8 cellular contexts compared by ENCODE assay signal in the genomic region with DNA sequence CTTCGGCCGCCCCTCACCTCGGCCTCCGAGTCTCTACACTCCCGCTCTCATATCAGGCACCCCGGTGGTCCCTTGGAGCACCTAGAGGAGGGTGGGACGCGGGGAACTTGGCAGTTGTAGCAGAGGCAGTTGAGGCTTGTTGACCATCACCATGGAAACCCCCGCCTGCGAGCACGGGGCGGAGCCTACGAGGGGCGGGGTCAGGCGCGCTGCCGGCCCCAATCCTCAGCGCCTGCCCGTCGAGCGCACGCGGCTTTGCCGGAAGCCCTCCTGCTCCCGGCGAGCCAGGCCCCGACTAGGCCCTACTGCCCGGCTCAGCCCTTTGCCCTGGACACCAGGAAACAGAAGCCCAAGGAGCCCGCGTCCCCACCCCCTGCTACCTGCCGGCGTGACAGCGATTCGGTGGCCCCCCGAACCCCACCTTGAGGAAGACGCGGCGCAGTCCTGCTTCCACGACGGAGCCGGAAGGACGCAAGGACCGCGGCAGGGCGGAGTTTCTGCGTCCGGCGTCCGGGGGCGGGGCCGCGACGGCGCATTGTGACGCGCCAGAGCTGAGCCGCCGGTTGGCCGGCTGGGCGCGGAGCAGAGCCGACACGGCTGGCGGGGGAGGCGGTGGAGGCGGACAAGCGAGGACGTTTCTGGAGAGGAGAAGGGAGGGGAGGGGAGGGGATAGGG. TPM values are rescaled to one million over a fixed set of nuclear protein-coding genes. Genes with fewer than 3 reads are reported as not detected.
A peak's percentile ranks its signal among the peaks of the same experiment; 100 is the strongest.
DNase-seq lines count a peak whose midpoint lies in the region; ATAC-seq and TF ChIP-seq lines count a peak whose summit lies in the region.

A gene with protein sequence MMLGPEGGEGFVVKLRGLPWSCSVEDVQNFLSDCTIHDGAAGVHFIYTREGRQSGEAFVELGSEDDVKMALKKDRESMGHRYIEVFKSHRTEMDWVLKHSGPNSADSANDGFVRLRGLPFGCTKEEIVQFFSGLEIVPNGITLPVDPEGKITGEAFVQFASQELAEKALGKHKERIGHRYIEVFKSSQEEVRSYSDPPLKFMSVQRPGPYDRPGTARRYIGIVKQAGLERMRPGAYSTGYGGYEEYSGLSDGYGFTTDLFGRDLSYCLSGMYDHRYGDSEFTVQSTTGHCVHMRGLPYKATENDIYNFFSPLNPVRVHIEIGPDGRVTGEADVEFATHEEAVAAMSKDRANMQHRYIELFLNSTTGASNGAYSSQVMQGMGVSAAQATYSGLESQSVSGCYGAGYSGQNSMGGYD (minus strand): TSS at position 477 of the 675 bp plus-strand sequence. CDS start 21,302 bp downstream, outside the sequence.

- no peak for TF ChIP-seq CTCF in hepatocyte (IDR thresholded peaks at IDR 0.05; ENCODE audit: poor library complexity)

- H3K4me2 ChIP-seq in hepatocyte, result peak within 1 kb of the TSS; percentile 93

- H3K4me1 ChIP-seq in hepatocyte (ENCODE audit: insufficient read depth), result peaks cover 18% of the 10 kb centered on the region

- peak; percentile 72 for ATAC-seq in GM18511 (IDR thresholded peaks at IDR 0.05; ENCODE audit: unreplicated experiment)
- ATAC-seq in HG02981 (IDR thresholded peaks at IDR 0.05; ENCODE audit: unreplicated experiment), result peak; percentile 67

- peaks cover 40% of the 10 kb centered on the region for H3K79me2 ChIP-seq in hepatocyte

- H3K27ac ChIP-seq in hepatocyte, result peak within 1 kb of the TSS; percentile 97

- no peaks in the 10 kb centered on the region for H3K9me2 ChIP-seq in hepatocyte (replicated peaks; ENCODE audit: insufficient read depth)

- 1% methylated on average over 48 of the region's 68 CpGs for WGBS in hepatocyte (ENCODE audit: low lambda C conversion rate, missing lambda C conversion rate)

- DNase-seq in NCI-H2029 (lab: John Stamatoyannopoulos, UW) (peak; percentile 81), T1000 (lab: John Stamatoyannopoulos, UW) (peak; percentile 93), astrocyte of the hippocampus (ENCODE audit: low read depth, low spot score) (peak; percentile 99), hepatocyte (ENCODE audit: low spot score) (peak; percentile 98), retina (peak; percentile 99), OCI-M2 (lab: John Stamatoyannopoulos, UW; ENCODE audit: unreplicated experiment) (no peak)

- H3K36me3 ChIP-seq in hepatocyte (replicated peaks; ENCODE audit: insufficient read depth, low read depth), result no peaks in the 10 kb centered on the region

- peak within 1 kb of the TSS; percentile 68 for H3K4me3 ChIP-seq in hepatocyte

- H3K27me3 ChIP-seq in hepatocyte, result no peaks in the 10 kb centered on the region

- peaks cover 36% of the 10 kb centered on the region for H4K20me1 ChIP-seq in hepatocyte (ENCODE audit: insufficient read depth, poor library complexity, severe bottlenecking)

- peak within 1 kb of the TSS; percentile 89 for H2AFZ ChIP-seq in hepatocyte

- H3K9me3 ChIP-seq in hepatocyte (ENCODE audit: low read depth), result no peaks in the 10 kb centered on the region

RNA-seq across cellular contexts. Expression of the gene that starts here (rescaled TPM):
- 186 and 217 TPM in 2 replicates for total RNA-seq in hepatocyte
- 117 and 134 TPM in 2 replicates for polyA plus RNA-seq in hepatocyte
